26 cellular contexts compared by ENCODE assay signal in the genomic region with DNA sequence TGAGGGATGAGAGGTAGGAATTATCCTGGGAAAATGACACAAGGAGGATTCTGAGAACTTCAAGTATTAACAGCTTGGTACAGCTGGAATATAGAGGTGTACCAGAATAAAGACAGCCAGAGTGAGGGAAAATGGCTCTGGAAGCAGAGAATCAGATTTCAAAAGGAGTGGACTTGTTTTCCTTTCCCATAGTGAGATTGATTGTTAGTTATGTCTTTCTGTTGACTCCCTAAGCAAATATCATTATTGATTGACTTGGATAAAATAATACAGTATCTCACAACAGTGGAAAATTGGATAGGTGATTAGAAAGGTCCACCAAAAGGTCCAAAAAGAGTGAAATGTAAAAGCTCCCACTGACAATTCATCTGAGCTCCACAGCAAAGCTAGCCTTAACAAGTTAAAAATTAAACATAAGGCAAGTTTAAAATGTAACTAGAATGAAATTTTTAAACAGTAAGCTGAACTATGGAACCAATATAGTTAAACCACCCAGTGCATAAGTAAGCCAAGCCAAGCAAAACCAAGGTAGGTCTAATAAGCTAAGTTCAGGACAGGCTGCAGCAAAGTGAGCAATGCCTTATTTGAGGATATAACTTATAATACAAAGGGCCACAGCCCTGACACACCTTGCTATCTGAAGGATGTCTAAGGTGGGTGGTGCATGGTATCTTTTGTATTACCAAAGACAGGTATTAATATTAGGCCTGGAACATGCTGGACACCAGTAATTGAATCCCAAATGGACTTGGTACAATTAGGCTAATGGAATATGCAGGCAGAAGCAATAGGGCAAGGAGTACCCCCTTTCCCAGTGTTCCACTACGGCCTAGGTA. TPM values are rescaled to one million over a fixed set of nuclear protein-coding genes. Genes with fewer than 3 reads are reported as not detected.
DNase-seq lines count a peak whose midpoint lies in the region; ATAC-seq, FAIRE-seq and TF ChIP-seq lines count a peak whose summit lies in the region.
"Had no signal": no experiment of that assay in that cellular context is flagged by ENCODE, and none has a peak within 500 bp of the region (broad histone marks: within the 10 kb centered on the region; RNA-seq: fewer than 3 reads in every experiment).

No MANE protein-coding gene starts in this region.

- H3K9me3 ChIP-seq in colonic mucosa: no peaks in the 10 kb centered on the region
- H3K9me3 ChIP-seq in mucosa of descending colon: no peaks in the 10 kb centered on the region
- no peaks in the 10 kb centered on the region for H3K9me3 ChIP-seq in small intestine (ENCODE audit: control insufficient read depth, low read depth)
- H3K9me3 ChIP-seq: heart left ventricle, neutrophil, right atrium auricular region, SJSA1, upper lobe of left lung had no signal

- FAIRE-seq in small intestine (lab: Jason Lieb, UNC): peak; percentile 15

- BruUV-seq in Calu3 (replicated peaks; lab: Mats Ljungman, UMichigan): no TSS peak

- H3K9ac ChIP-seq in colonic mucosa (ENCODE audit: low read depth in 2 of 2, low read length in 2 of 2): peak overlapping the region in 1 of 2 donors; percentile 89

- peaks cover 34% of the 10 kb centered on the region for H3K4me1 Mint-ChIP-seq in Calu3 (ENCODE audit: low read depth, unreplicated experiment)
- H3K4me1 Mint-ChIP-seq: activated naive CD4-positive, alpha-beta T cell treated with anti-CD3 and anti-CD28 coated beads, Interleukin-2, amount 50 U/mL, for 24 hours had no signal

- no peak for TF ChIP-seq CTCF in Calu3 (IDR thresholded peaks at IDR 0.05; ENCODE audit: unreplicated experiment)
- TF ChIP-seq CTCF in colonic mucosa (IDR thresholded peaks at IDR 0.05): no peak
- no peak for TF ChIP-seq CTCF in mucosa of descending colon (IDR thresholded peaks at IDR 0.05)

- peak; percentile 85 for ATAC-seq in mucosa of descending colon
- ATAC-seq: heart left ventricle, left ventricle myocardium superior had no signal

- no peaks in the 10 kb centered on the region for H3K27me3 Mint-ChIP-seq in Calu3 (ENCODE audit: unreplicated experiment)
- H3K27me3 Mint-ChIP-seq: activated naive CD4-positive, alpha-beta T cell treated with anti-CD3 and anti-CD28 coated beads, Interleukin-2, amount 50 U/mL, for 24 hours; CD4-positive, alpha-beta T cell had no signal

- CTCF ChIA-PET in Calu3 (lab: Charles Lee): interaction anchor here (0.6 to 1.8 kb wide), 3 partner anchors 16 to 40 kb away, joined by 3 to 5 read pairs (median 3); no protein-coding TSS in a partner anchor

- H3K27ac Mint-ChIP-seq in Calu3 (ENCODE audit: unreplicated experiment): no peak overlapping the region
- H3K27ac Mint-ChIP-seq: activated naive CD4-positive, alpha-beta T cell treated with anti-CD3 and anti-CD28 coated beads, Interleukin-2, amount 50 U/mL, for 24 hours; activated T-helper 1 cell treated with anti-CD3 and anti-CD28 coated beads, Interleukin-12 subunit alpha, Interleukin-12 subunit beta, Interleukin-2, Interleukin-4 antibody, amounts not matched to agents 30 ng/mL and 10 ng/mL and 1 ng/mL, durations not matched to agents 14 hours and 24 hours and 36 hours; CD4-positive, alpha-beta T cell; T-helper 1 cell treated with Interleukin-12 subunit alpha and Interleukin-12 subunit beta and Interleukin-4 antibody, amounts not matched to agents 30 μg/mL and 1 μg/mL, for 36 hours had no signal

- H3K27me3 ChIP-seq in colonic mucosa: no peaks in the 10 kb centered on the region
- no peaks in the 10 kb centered on the region for H3K27me3 ChIP-seq in small intestine (ENCODE audit: control insufficient read depth in 2 of 2, insufficient read depth in 2 of 2, low read length in 2 of 2)
- H3K27me3 ChIP-seq: dorsolateral prefrontal cortex, heart left ventricle, neutrophil, right atrium auricular region, SJSA1, upper lobe of left lung had no signal

- H3K4me1 ChIP-seq in colonic mucosa (peaks cover 4% of the 10 kb centered on the region), mucosa of descending colon (ENCODE audit: low read depth) (peaks cover 11% of the 10 kb centered on the region), small intestine (ENCODE audit: control insufficient read depth in 2 of 2, insufficient read depth in 1 of 2, low read depth in 1 of 2, low read length in 1 of 2) (peaks cover 6 to 7% of the 10 kb centered on the region in 2 donors)
- H3K4me1 ChIP-seq: heart left ventricle, right atrium auricular region, SJSA1, upper lobe of left lung had no signal

- H3K4me3 ChIP-seq in colonic mucosa (no peak overlapping the region), mucosa of descending colon (no peak overlapping the region), small intestine (ENCODE audit: low read depth in 1 of 2, low read length in 2 of 2) (no peak overlapping the region)
- H3K4me3 ChIP-seq: dorsolateral prefrontal cortex, heart left ventricle, PC-9, right atrium auricular region, SJSA1, upper lobe of left lung had no signal

- DNase-seq in Calu3 (no peak), colonic mucosa (peak; percentile 59), mucosa of descending colon (peak in 1 of 3 donors; percentile 67), small intestine (peak; percentile 89), occipital lobe (lab: John Stamatoyannopoulos, UW) (no peak), NCI-H1417 (lab: John Stamatoyannopoulos, UW) (no peak), DMS114 treated with DMSO at 0.1 percent for 48 hours (lab: John Stamatoyannopoulos, UW; ENCODE audit: unreplicated experiment) (no peak)
- DNase-seq: activated CD4-positive, alpha-beta T cell treated with anti-CD3 and anti-CD28 coated beads for 48 hours; anterior cingulate cortex; CD4-positive, alpha-beta T cell; DMS53; dorsolateral prefrontal cortex; GDM1; H7; heart left ventricle; left ventricle myocardium superior; NCI-H1694; NCI-H774; PC-9; upper lobe of left lung had no signal

- intact Hi-C loops in Calu3 (cut with micrococcal nuclease; ENCODE audit: unreplicated experiment): no loop called here
- intact Hi-C loops in colonic mucosa (cut with DNase I): no loop called here
- intact Hi-C loops in mucosa of descending colon (cut with DNase I, micrococcal nuclease): no loop called here

- no peaks in the 10 kb centered on the region for H3K9me3 Mint-ChIP-seq in Calu3 (ENCODE audit: low read depth, unreplicated experiment)
- H3K9me3 Mint-ChIP-seq: activated naive CD4-positive, alpha-beta T cell treated with anti-CD3 and anti-CD28 coated beads, Interleukin-2, amount 50 U/mL, for 24 hours; activated T-helper 1 cell treated with anti-CD3 and anti-CD28 coated beads, Interleukin-12 subunit alpha, Interleukin-12 subunit beta, Interleukin-2, Interleukin-4 antibody, amounts not matched to agents 30 ng/mL and 10 ng/mL and 1 ng/mL, durations not matched to agents 14 hours and 24 hours and 36 hours; CD4-positive, alpha-beta T cell; T-helper 1 cell treated with Interleukin-12 subunit alpha and Interleukin-12 subunit beta and Interleukin-4 antibody, amounts not matched to agents 30 μg/mL and 1 μg/mL, for 36 hours had no signal

- peak overlapping the region; percentile 14 for H3K4me3 Mint-ChIP-seq in Calu3 (ENCODE audit: low read depth, unreplicated experiment)
- H3K4me3 Mint-ChIP-seq: activated naive CD4-positive, alpha-beta T cell treated with anti-CD3 and anti-CD28 coated beads, Interleukin-2, amount 50 U/mL, for 24 hours; activated T-helper 1 cell treated with anti-CD3 and anti-CD28 coated beads, Interleukin-12 subunit alpha, Interleukin-12 subunit beta, Interleukin-2, Interleukin-4 antibody, amounts not matched to agents 30 ng/mL and 10 ng/mL and 1 ng/mL, durations not matched to agents 14 hours and 24 hours and 36 hours; CD4-positive, alpha-beta T cell; T-helper 1 cell treated with Interleukin-12 subunit alpha and Interleukin-12 subunit beta and Interleukin-4 antibody, amounts not matched to agents 30 μg/mL and 1 μg/mL, for 36 hours had no signal

- H3K36me3 Mint-ChIP-seq in Calu3 (ENCODE audit: insufficient read depth, unreplicated experiment): no peaks in the 10 kb centered on the region

- H3K36me3 ChIP-seq in colonic mucosa (no peaks in the 10 kb centered on the region), mucosa of descending colon (ENCODE audit: low read depth) (no peaks in the 10 kb centered on the region), small intestine (ENCODE audit: control insufficient read depth in 2 of 2, insufficient read depth in 2 of 2, low read length in 2 of 2) (no peaks in the 10 kb centered on the region)
- H3K36me3 ChIP-seq: right atrium auricular region, SJSA1 had no signal

- H3K27ac ChIP-seq in colonic mucosa (peak overlapping the region; percentile 89), small intestine (ENCODE audit: low read depth in 1 of 2, low read length in 1 of 2) (peak overlapping the region; percentile 88 to 92)
- H3K27ac ChIP-seq: dorsolateral prefrontal cortex, heart left ventricle, neutrophil, PC-9, right atrium auricular region, SJSA1, upper lobe of left lung had no signal

- 14 to 63% (median 25%) methylated on average over 1 of the region's 1 CpG for WGBS in small intestine, 3 donors

RNA-seq across cellular contexts. Expression of a gene that starts 21.8 kb away (rescaled TPM):
- 10.0 and 10.5 TPM in 2 replicates for total RNA-seq in Calu3 (2022)
- 100 to 1,000 TPM; 130 to 153 TPM for total RNA-seq in colonic mucosa
- total RNA-seq in mucosa of descending colon: 100 to 1,000 TPM in 2 of 3 donors, 10 to 100 TPM in 1; 79.9 to 296 (median 153) TPM
- polyA plus RNA-seq in small intestine: 10 to 100 TPM; 17.4 to 38.7 (median 23.5) TPM
- total RNA-seq in occipital lobe: 6.4 TPM

RNA-seq across cellular contexts. Expression of a gene that starts 21.8 kb away (rescaled TPM):
- total RNA-seq in Calu3 (2022) (1.3 and 1.8 TPM in 2 replicates), colonic mucosa (1 to 10 TPM; 1.4 to 2.8 TPM), mucosa of descending colon (1 to 10 TPM; 3.9 to 6.8 (median 4.1) TPM), occipital lobe (8.9 TPM)
- polyA plus RNA-seq in small intestine: 1 to 10 TPM in 2 of 3 donors, under 1 TPM in 1; 0.89 to 2.4 (median 1.4) TPM

RNA-seq across cellular contexts. Expression of a gene that starts 47.2 kb away (rescaled TPM):
- total RNA-seq in Calu3 (2022): 21.9 and 24.5 TPM in 2 replicates
- total RNA-seq in colonic mucosa: 10 to 100 TPM; 21.6 to 23.5 TPM
- 10 to 100 TPM; 18.9 to 20.6 (median 20.5) TPM for total RNA-seq in mucosa of descending colon
- 10 to 100 TPM in 2 of 3 donors, 1 to 10 TPM in 1; 10.0 to 18.8 (median 18.7) TPM for polyA plus RNA-seq in small intestine
- 23.9 TPM for total RNA-seq in occipital lobe

RNA-seq across cellular contexts. Expression of a gene that starts 47.4 kb away (rescaled TPM):
- total RNA-seq in Calu3 (2022): 1.6 and 1.7 TPM in 2 replicates
- 1 to 10 TPM; 3.0 to 5.6 TPM for total RNA-seq in colonic mucosa
- 1 to 10 TPM; 4.0 to 6.8 (median 6.2) TPM for total RNA-seq in mucosa of descending colon
- 1 to 10 TPM; 2.0 to 5.1 (median 2.4) TPM for polyA plus RNA-seq in small intestine
- total RNA-seq in occipital lobe: 19.3 TPM

Comparison
In these comparisons a context has a peak if more than half of its experiments do, and no peak if none do; other contexts are left out.
1. DNase-seq: peak in colonic mucosa (single experiment) and small intestine (single experiment); none in Calu3 (single experiment), occipital lobe (single experiment), NCI-H1417 (0 of 3) and DMS114 treated with DMSO at 0.1 percent for 48 hours (single experiment).